13 cellular contexts compared by ENCODE assay signal in the genomic region with DNA sequence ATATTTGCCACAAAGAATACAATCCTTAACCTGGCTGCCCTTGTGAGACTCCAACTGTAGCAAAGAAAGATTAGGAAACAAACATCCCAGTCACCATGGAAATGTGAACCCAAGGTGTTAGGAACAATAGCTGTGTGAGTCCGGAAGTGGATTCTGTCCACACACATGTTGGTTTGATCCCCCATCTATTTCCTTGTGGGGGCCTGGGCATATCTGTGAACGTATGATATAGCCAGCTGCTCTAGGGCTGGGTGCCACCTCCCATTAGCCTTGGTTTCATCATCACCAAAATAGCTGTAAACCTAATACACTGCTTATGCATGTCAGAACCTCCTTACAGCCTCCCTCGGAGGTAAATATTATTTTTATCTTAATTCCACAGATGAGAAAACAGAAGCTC. TPM values are rescaled to one million over a fixed set of nuclear protein-coding genes. Genes with fewer than 3 reads are reported as not detected.
DNase-seq lines count a peak whose midpoint lies in the region; TF ChIP-seq lines count a peak whose summit lies in the region.
"Had no signal": no experiment of that assay in that cellular context is flagged by ENCODE, and none has a peak within 500 bp of the region (broad histone marks: within the 10 kb centered on the region; RNA-seq: fewer than 3 reads in every experiment).

No MANE protein-coding gene starts in this region.

- H4K20me1 ChIP-seq in fibroblast of lung (ENCODE audit: control insufficient read depth, extremely low read depth, insufficient read depth, low read length): no peaks in the 10 kb centered on the region

- DNase-seq in DMS153 (lab: John Stamatoyannopoulos, UW): peak; percentile 68
- no peak for DNase-seq in DMS153 treated with DMSO at 0.1 percent for 48 hours (lab: John Stamatoyannopoulos, UW; ENCODE audit: unreplicated experiment)
- peak; percentile 69 for DNase-seq in NCI-H146 treated with DMSO at 0.1 percent for 48 hours (lab: John Stamatoyannopoulos, UW; ENCODE audit: unreplicated experiment)
- peak in 1 of 2 donors; percentile 74 for DNase-seq in fibroblast of lung (ENCODE audit: low read depth in 2 of 2)
- peak; percentile 93 for DNase-seq in pulmonary artery endothelial cell (ENCODE audit: low read depth, low spot score)
- no peak for DNase-seq in NCI-H2171 treated with DMSO at 0.1 percent for 48 hours (lab: John Stamatoyannopoulos, UW)
- DNase-seq in EL: no peak
- DNase-seq in head of caudate nucleus: no peak
- DNase-seq: activated effector memory CD4-positive, alpha-beta T cell treated with Interleukin-2 at 50 U/mL for 16 hours; Calu3; SHP77 had no signal

- peaks cover 77% of the 10 kb centered on the region for H3K79me2 ChIP-seq in fibroblast of lung (ENCODE audit: control insufficient read depth, insufficient read depth, low read length)

- no peak overlapping the region for H2AFZ ChIP-seq in fibroblast of lung (ENCODE audit: low read length)

- H3K4me2 ChIP-seq in fibroblast of lung (ENCODE audit: extremely low read depth, insufficient read depth, low read length): no peak overlapping the region

- intact Hi-C loops in head of caudate nucleus (cut with DNase I): no loop called here

- H3K36me3 ChIP-seq in fibroblast of lung (ENCODE audit: control insufficient read depth, insufficient read depth, low read length): no peaks in the 10 kb centered on the region

- no peak overlapping the region for H3K9ac ChIP-seq in fibroblast of lung (ENCODE audit: insufficient read depth, low read length)

- peaks cover 28% of the 10 kb centered on the region for H3K4me1 ChIP-seq in fibroblast of lung (ENCODE audit: control insufficient read depth, extremely low read depth, insufficient read depth, low read length)

- no peak for TF ChIP-seq CTCF in fibroblast of lung (conservative IDR thresholded peaks at IDR 0.05 in 1 of 2, IDR thresholded peaks at IDR 0.05 in 1 of 2; ENCODE audit: low read depth in 1 of 2, low read length in 2 of 2)

- H3K4me3 ChIP-seq in fibroblast of lung (replicated peaks in 1 of 4; ENCODE audit: control extremely low read depth in 1 of 4, insufficient read depth in 1 of 4, low read depth in 3 of 4, low read length in 4 of 4): no peak overlapping the region
- H3K4me3 ChIP-seq: GM12878 had no signal

- H3K9me3 ChIP-seq in fibroblast of lung (ENCODE audit: control insufficient read depth, insufficient read depth, low read depth, low read length): no peaks in the 10 kb centered on the region

- H3K27ac ChIP-seq in fibroblast of lung (ENCODE audit: insufficient read depth, low read length): peak overlapping the region; percentile 66
- H3K27ac ChIP-seq: 22Rv1 had no signal

- H3K27me3 ChIP-seq in fibroblast of lung (ENCODE audit: control insufficient read depth, insufficient read depth, low read length): no peaks in the 10 kb centered on the region

RNA-seq across cellular contexts. Expression of a gene that starts 26.4 kb away (rescaled TPM):
- 19.0 and 24.1 TPM in 2 replicates for total RNA-seq in fibroblast of lung
- polyA plus RNA-seq in fibroblast of lung: 26.9 and 90.3 TPM in 2 replicates
- 30.0 and 94.7 TPM in 2 replicates for polyA plus RNA-seq in fibroblast of lung (2012)
- polyA minus RNA-seq in fibroblast of lung (ENCODE audit: low replicate concordance): 28.8 and 64.8 TPM in 2 replicates
- 36.9 and 39.7 TPM in 2 replicates for total RNA-seq in pulmonary artery endothelial cell

RNA-seq across cellular contexts. Expression of a gene that starts 55.2 kb away (rescaled TPM):
- total RNA-seq in fibroblast of lung: 144 and 287 TPM in 2 replicates
- polyA plus RNA-seq in fibroblast of lung: 303 and 333 TPM in 2 replicates
- 166 and 194 TPM in 2 replicates for polyA plus RNA-seq in fibroblast of lung (2012)
- 141 and 268 TPM in 2 replicates for polyA minus RNA-seq in fibroblast of lung (ENCODE audit: low replicate concordance)
- 237 and 272 TPM in 2 replicates for total RNA-seq in pulmonary artery endothelial cell

Comparison
In these comparisons a context has a peak if more than half of its experiments do, and no peak if none do; other contexts are left out.
1. DNase-seq: peak in DMS153 (single experiment), NCI-H146 treated with DMSO at 0.1 percent for 48 hours (single experiment) and pulmonary artery endothelial cell (single experiment); none in DMS153 treated with DMSO at 0.1 percent for 48 hours (single experiment), NCI-H2171 treated with DMSO at 0.1 percent for 48 hours (single experiment), EL (single experiment) and head of caudate nucleus (0 of 42).